In the genomic region with DNA sequence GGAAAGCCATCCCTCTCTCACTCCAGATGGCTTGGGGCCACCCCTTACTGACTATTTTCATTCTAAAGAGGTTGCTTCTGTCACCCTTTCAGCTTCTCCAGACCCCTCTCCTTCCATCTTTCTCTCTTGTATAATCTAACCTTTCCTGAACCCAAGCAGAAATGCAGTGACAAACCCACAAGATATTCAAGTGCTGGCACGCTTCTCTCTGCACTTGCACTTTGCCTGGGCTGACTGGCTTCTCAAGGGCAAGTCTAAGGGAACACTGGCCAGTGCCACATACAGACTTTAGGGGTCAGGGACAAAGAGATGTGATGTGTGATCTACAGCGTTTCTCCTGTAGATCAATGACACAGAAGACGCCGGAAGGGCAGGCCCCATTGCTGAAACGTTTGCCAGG, we compare ENCODE assay signal across 24 cellular contexts.
DNase-seq lines count a peak whose midpoint lies in the region; ATAC-seq, FAIRE-seq and TF ChIP-seq lines count a peak whose summit lies in the region.
"Had no signal": no experiment of that assay in that cellular context is flagged by ENCODE, and none has a peak within 500 bp of the region (broad histone marks: within the 10 kb centered on the region; RNA-seq: fewer than 3 reads in every experiment).

No MANE protein-coding gene starts in this region.

- H3K9me3 ChIP-seq in HCT116 (ENCODE audit: control insufficient read depth in 1 of 2, insufficient read depth in 1 of 2, low read depth in 1 of 2, low read length in 2 of 2), result no peaks in the 10 kb centered on the region
- no peaks in the 10 kb centered on the region for H3K9me3 ChIP-seq in keratinocyte (ENCODE audit: control insufficient read depth, low read depth, low read length)
- H3K9me3 ChIP-seq: BLaER1 treated with 17β-estradiol and CSF1 and Interleukin-3, amounts not matched to agents 10 nM and 100 nM; heart right ventricle had no signal

- no peak overlapping the region for H2AFZ ChIP-seq in HCT116 (ENCODE audit: low read depth, low read length, poor library complexity, severe bottlenecking)
- no peak overlapping the region for H2AFZ ChIP-seq in keratinocyte (ENCODE audit: control insufficient read depth, low read length)

- no peak for TF ChIP-seq POLR2A in HCT116 (IDR thresholded peaks at IDR 0.05; ENCODE audit: borderline replicate concordance, extremely low read depth, insufficient read depth, insufficient read length)

- H3K27ac ChIP-seq in HCT116 (ENCODE audit: low read depth, low read length) (no peak overlapping the region), brain microvascular endothelial cell (no peak overlapping the region), keratinocyte (ENCODE audit: control insufficient read depth, insufficient read depth, low read length) (no peak overlapping the region)
- H3K27ac ChIP-seq: BLaER1 treated with 17β-estradiol and CSF1 and Interleukin-3, amounts not matched to agents 10 nM and 100 nM; heart right ventricle; HL-60; WERI-Rb-1 had no signal

- H3K27me3 ChIP-seq in HCT116 (ENCODE audit: insufficient read depth, low read length), result no peaks in the 10 kb centered on the region
- no peaks in the 10 kb centered on the region for H3K27me3 ChIP-seq in brain microvascular endothelial cell (replicated peaks)
- no peaks in the 10 kb centered on the region for H3K27me3 ChIP-seq in keratinocyte (ENCODE audit: control insufficient read depth, extremely low read depth, insufficient read depth, low read length)
- H3K27me3 ChIP-seq: BLaER1 treated with 17β-estradiol and CSF1 and Interleukin-3, amounts not matched to agents 10 nM and 100 nM; heart right ventricle had no signal

- H3K4me3 ChIP-seq in HCT116 (replicated peaks in 1 of 2; ENCODE audit: low read depth in 1 of 2, low read length in 2 of 2) (no peak overlapping the region), brain microvascular endothelial cell (ENCODE audit: low read depth, low read length) (no peak overlapping the region), keratinocyte (ENCODE audit: control insufficient read depth in 2 of 3, extremely low read depth in 1 of 3, insufficient read depth in 2 of 3, low read depth in 1 of 3, low read length in 3 of 3) (no peak overlapping the region)
- H3K4me3 ChIP-seq: BLaER1 treated with 17β-estradiol and CSF1 and Interleukin-3, amounts not matched to agents 10 nM and 100 nM; heart right ventricle had no signal

- H3K9me2 ChIP-seq in HCT116 (ENCODE audit: insufficient read depth), result no peaks in the 10 kb centered on the region

- RAD21 ChIA-PET in HCT116 (lab: Charles Lee; ENCODE audit: low non-redundant PET in 1 of 2, low total read pairs in 2 of 2, uncharacterized antibody in 2 of 2, unreplicated experiment in 2 of 2), result no interaction called here

- H3K9ac ChIP-seq in HCT116 (ENCODE audit: low read length), result no peak overlapping the region
- no peak overlapping the region for H3K9ac ChIP-seq in keratinocyte (ENCODE audit: control insufficient read depth, extremely low read depth, insufficient read depth, low read length)
- H3K9ac ChIP-seq: BLaER1 treated with 17β-estradiol and CSF1 and Interleukin-3, amounts not matched to agents 10 nM and 100 nM had no signal

- no peak for TF ChIP-seq RAD21 in HCT116 (IDR thresholded peaks at IDR 0.05; ENCODE audit: low read depth)

- peak; percentile 58 for FAIRE-seq in keratinocyte (lab: Jason Lieb, UNC)
- FAIRE-seq: small intestine, urothelium cell line had no signal

- ATAC-seq in HCT116 (peak; percentile 33; the same call in 1 of the 2 replicates), GM21360 (IDR thresholded peaks at IDR 0.05; ENCODE audit: unreplicated experiment) (no peak), GM19023 (IDR thresholded peaks at IDR 0.05; ENCODE audit: unreplicated experiment) (no peak), HG02885 (IDR thresholded peaks at IDR 0.05; ENCODE audit: poor library complexity, unreplicated experiment) (no peak)
- ATAC-seq: heart right ventricle; stimulated activated effector memory CD8-positive, alpha-beta T cell treated with anti-CD3 and anti-CD28 coated beads, Interleukin-12 subunit alpha, Interleukin-12 subunit beta, amount 100 ng/mL, for 72 hours had no signal

- H3K36me3 ChIP-seq in HCT116 (ENCODE audit: control insufficient read depth in 1 of 2, insufficient read depth in 2 of 2, low read length in 2 of 2) (no peaks in the 10 kb centered on the region), brain microvascular endothelial cell (replicated peaks) (no peaks in the 10 kb centered on the region), keratinocyte (ENCODE audit: control insufficient read depth in 2 of 2, extremely low read depth in 1 of 2, insufficient read depth in 2 of 2, low read length in 2 of 2) (peaks cover 0 to 5% of the 10 kb centered on the region in 2 experiments)
- H3K36me3 ChIP-seq: BLaER1 treated with 17β-estradiol and CSF1 and Interleukin-3, amounts not matched to agents 10 nM and 100 nM; heart right ventricle; WERI-Rb-1 had no signal

- POLR2A ChIA-PET in HCT116 (lab: Charles Lee), result no interaction called here

- H4K20me1 ChIP-seq in HCT116 (ENCODE audit: insufficient read depth) (no peaks in the 10 kb centered on the region), keratinocyte (ENCODE audit: control insufficient read depth, extremely low read depth, insufficient read depth, low read length) (no peaks in the 10 kb centered on the region)
- H4K20me1 ChIP-seq: BLaER1 treated with 17β-estradiol and CSF1 and Interleukin-3, amounts not matched to agents 10 nM and 100 nM had no signal

- H3K4me1 ChIP-seq in HCT116 (ENCODE audit: control insufficient read depth in 1 of 2, insufficient read depth in 2 of 2, low read length in 2 of 2), result no peaks in the 10 kb centered on the region
- H3K4me1 ChIP-seq in keratinocyte (ENCODE audit: control insufficient read depth, extremely low read depth, insufficient read depth, low read length), result peaks cover 16% of the 10 kb centered on the region
- H3K4me1 ChIP-seq: BLaER1 treated with 17β-estradiol and CSF1 and Interleukin-3, amounts not matched to agents 10 nM and 100 nM had no signal

- dilution Hi-C loops in keratinocyte (cut with MboI; ENCODE audit: extremely low pct_ligation_motif_present, low sequenced_read_pairs), result no loop called here

- intact Hi-C loops in HCT116 (cut with micrococcal nuclease), result no loop called here

- H3K4me2 ChIP-seq in HCT116 (ENCODE audit: low read length) (no peak overlapping the region), keratinocyte (ENCODE audit: control insufficient read depth, extremely low read depth, insufficient read depth, low read depth, low read length) (no peak overlapping the region)
- H3K4me2 ChIP-seq: BLaER1 treated with 17β-estradiol and CSF1 and Interleukin-3, amounts not matched to agents 10 nM and 100 nM had no signal

- in situ Hi-C loops in ACHN (cut with HindIII; ENCODE audit: low pct_ligation_motif_present, low pct_unique_long_range_greater_than_20kb, low sequenced_read_pairs), result no loop called here
- in situ Hi-C loops in brain microvascular endothelial cell (cut with HindIII; ENCODE audit: low pct_ligation_motif_present, low sequenced_read_pairs), result no loop called here

- CTCF ChIA-PET in HCT116 (lab: Charles Lee), result interaction anchor here (1.5 to 1.8 kb wide), 2 partner anchors 36 to 40 kb away, joined by 3 to 4 read pairs; no protein-coding TSS in a partner anchor

- BruUV-seq in HCT116 (replicated peaks; lab: Mats Ljungman, UMichigan), result no TSS peak

- TF ChIP-seq CTCF in HCT116 (IDR thresholded peaks at IDR 0.05 in 2 of 3, conservative IDR thresholded peaks at IDR 0.05 in 1 of 3; ENCODE audit: borderline replicate concordance in 1 of 3, insufficient read depth in 1 of 3, low read depth in 2 of 3, low read length in 2 of 3) (no peak), brain microvascular endothelial cell (IDR thresholded peaks at IDR 0.05; ENCODE audit: low read depth, low read length, missing control alignments) (no peak), keratinocyte (optimal IDR thresholded peaks at IDR 0.05 in 1 of 3, IDR thresholded peaks at IDR 0.05 in 1 of 3, conservative IDR thresholded peaks at IDR 0.05 in 1 of 3; ENCODE audit: extremely low read depth in 1 of 3, insufficient read depth in 2 of 3, low read length in 3 of 3) (no peak)

- H3K79me2 ChIP-seq in HCT116 (ENCODE audit: insufficient read depth, low read length), result no peaks in the 10 kb centered on the region
- no peaks in the 10 kb centered on the region for H3K79me2 ChIP-seq in keratinocyte (ENCODE audit: control insufficient read depth, insufficient read depth, low read length)

- no peaks in the 10 kb centered on the region for H3K9me1 ChIP-seq in keratinocyte (ENCODE audit: control insufficient read depth, extremely low read depth, insufficient read depth, low read length)

- peak; percentile 21 for DNase-seq in ACHN
- DNase-seq in HCT116 (ENCODE audit: low read depth, low spot score), result no peak
- DNase-seq in brain microvascular endothelial cell, result peak; percentile 21
- DNase-seq in keratinocyte (ENCODE audit: low read depth, low spot score), result no peak
- no peak for DNase-seq in DMS 273 (lab: John Stamatoyannopoulos, UW; ENCODE audit: unreplicated experiment)
- DNase-seq: activated CD4-positive, alpha-beta T cell treated with anti-CD3 and anti-CD28 coated beads, Interleukin-2, amount 50 U/mL, for 1 hour; activated naive CD4-positive, alpha-beta T cell treated with anti-CD3 and anti-CD28 coated beads, Interleukin-2, amount 10 ng/mL, durations not matched to agents 7 days and 5 days; amygdala; GOT3; heart right ventricle; naive B cell; NCI-H1048; NCI-H187; NCI-H69; occipital lobe; small intestine; WERI-Rb-1 had no signal

TF ChIP-seq in HCT116, 20 proteins besides CTCF, POLR2A, EP300 and RAD21 (continues in another document):
- TF ChIP-seq ZNF274 (IDR thresholded peaks at IDR 0.05; ENCODE audit: low read depth, low read length), result no peak
- TF ChIP-seq EGR1 (IDR thresholded peaks at IDR 0.05; ENCODE audit: low read depth), result no peak
- no peak for TF ChIP-seq CBX3 (IDR thresholded peaks at IDR 0.05; ENCODE audit: low read depth)
- TF ChIP-seq EZH2 (IDR thresholded peaks at IDR 0.05), result no peak
- no peak for TF ChIP-seq POLR2AphosphoS5 (IDR thresholded peaks at IDR 0.05; ENCODE audit: low read depth, low read length)
- TF ChIP-seq, protein P1, sequence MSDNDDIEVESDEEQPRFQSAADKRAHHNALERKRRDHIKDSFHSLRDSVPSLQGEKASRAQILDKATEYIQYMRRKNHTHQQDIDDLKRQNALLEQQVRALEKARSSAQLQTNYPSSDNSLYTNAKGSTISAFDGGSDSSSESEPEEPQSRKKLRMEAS (IDR thresholded peaks at IDR 0.05), result no peak
- no peak for TF ChIP-seq SRF (IDR thresholded peaks at IDR 0.05; ENCODE audit: low read depth)
- TF ChIP-seq ZFX (IDR thresholded peaks at IDR 0.05), result no peak
- TF ChIP-seq SP1 (IDR thresholded peaks at IDR 0.05; ENCODE audit: low read depth), result no peak
- TF ChIP-seq YY1 (IDR thresholded peaks at IDR 0.05; ENCODE audit: extremely low read depth, insufficient replicate concordance, low read depth, low read length), result no peak
- TF ChIP-seq TCF7L2 (IDR thresholded peaks at IDR 0.05; ENCODE audit: borderline replicate concordance, extremely low read depth, insufficient read depth, insufficient read length), result no peak
- TF ChIP-seq SIN3A (IDR thresholded peaks at IDR 0.05; ENCODE audit: low read depth), result no peak
- no peak for TF ChIP-seq FOSL1 (IDR thresholded peaks at IDR 0.05; ENCODE audit: low read depth)
- no peak for TF ChIP-seq ELF1 (IDR thresholded peaks at IDR 0.05; ENCODE audit: borderline replicate concordance, low read depth)

Comparison
In these comparisons a context has a peak if more than half of its experiments do, and no peak if none do; other contexts are left out.
1. DNase-seq: peak in ACHN (single experiment) and brain microvascular endothelial cell (single experiment); none in HCT116 (single experiment), keratinocyte (single experiment) and DMS 273 (single experiment).